ENCODE assay signal across 38 cellular contexts in genomic region chr5:101271945-101272344, GRCh38.
"Had no signal": no experiment of that assay in that cellular context is flagged by ENCODE, and none has a peak within 500 bp of the region (broad histone marks: within the 10 kb centered on the region; RNA-seq: fewer than 3 reads in every experiment).

No MANE protein-coding gene starts in this region.

- H3K9me3 ChIP-seq: adrenal gland, body of pancreas, breast epithelium had no signal

- DNase-seq: activated CD4-positive, alpha-beta memory T cell treated with anti-CD3 and anti-CD28 coated beads for 36 hours; activated CD4-positive, alpha-beta T cell treated with anti-CD3 and anti-CD28 coated beads for 4 hours; activated CD4-positive, alpha-beta T cell treated with anti-CD3 and anti-CD28 coated beads, Interleukin-2, amount 10 ng/mL, durations not matched to agents 24 days and 14 days; activated CD4-positive, alpha-beta T cell treated with anti-CD3 and anti-CD28 coated beads, Interleukin-2, amount 50 U/mL, for 1 hour; activated CD4-positive, alpha-beta T cell treated with anti-CD3 and anti-CD28 coated beads, Interleukin-2, amount 50 U/mL, for 4 hours; activated CD4-positive, CD25-positive, alpha-beta regulatory T cell; activated CD4-positive, CD25-positive, alpha-beta regulatory T cell treated with anti-CD3 and anti-CD28 coated beads, Interleukin-2, amount 50 U/mL, for 72 hours; activated CD8-positive, alpha-beta memory T cell treated with anti-CD3 and anti-CD28 coated beads, Interleukin-2, amount 50 U/mL, for 4 hours; activated CD8-positive, alpha-beta T cell treated with anti-CD3 and anti-CD28 coated beads for 36 hours; activated effector memory CD4-positive, alpha-beta T cell treated with anti-CD3 and anti-CD28 coated beads, Interleukin-2, amount 50 U/mL, for 16 hours; activated gamma-delta T cell treated with Interleukin-2 at 50 U/mL for 16 hours; activated naive CD4-positive, alpha-beta T cell; activated naive CD4-positive, alpha-beta T cell treated with anti-CD3 and anti-CD28 coated beads for 36 hours; activated naive CD4-positive, alpha-beta T cell treated with anti-CD3 and anti-CD28 coated beads, Interleukin-2, amount 50 U/mL, for 16 hours; activated naive CD8-positive, alpha-beta T cell treated with anti-CD3 and anti-CD28 coated beads for 36 hours; activated T-cell treated with anti-CD3 and anti-CD28 coated beads for 4 hours; activated T-cell treated with anti-CD3 and anti-CD28 coated beads, Interleukin-2, amount 50 U/mL, for 1 hour; activated T-cell treated with anti-CD3 and anti-CD28 coated beads, Interleukin-2, amount 50 U/mL, for 4 hours; activated T-cell treated with anti-CD3 and anti-CD28 coated beads, Interleukin-2, amount 50 U/mL, for 72 hours; adrenal gland; amniotic stem cell; aorta; body of pancreas; brain microvascular endothelial cell; central memory CD4-positive, alpha-beta T cell; T-helper 1 cell; T-helper 2 cell; T-helper 9 cell; WERI-Rb-1 had no signal

- H3K4me3 ChIP-seq: adrenal gland, body of pancreas, breast epithelium had no signal

- H3K9me3 Mint-ChIP-seq: activated CD4-positive, alpha-beta memory T cell treated with anti-CD3 and anti-CD28 coated beads for 36 hours; activated CD4-positive, alpha-beta T cell treated with anti-CD3 and anti-CD28 coated beads, Interleukin-2, amount 10 ng/mL, durations not matched to agents 24 days and 14 days; activated CD8-positive, alpha-beta T cell treated with anti-CD3 and anti-CD28 coated beads for 36 hours; activated naive CD4-positive, alpha-beta T cell treated with anti-CD3 and anti-CD28 coated beads for 36 hours; activated naive CD4-positive, alpha-beta T cell treated with anti-CD3 and anti-CD28 coated beads, Interleukin-2, amount 50 U/mL, for 72 hours; activated naive CD8-positive, alpha-beta T cell treated with anti-CD3 and anti-CD28 coated beads for 36 hours; activated T-cell treated with anti-CD3 and anti-CD28 coated beads, Interleukin-2, amount 50 U/mL, for 4 hours; activated T-cell treated with anti-CD3 and anti-CD28 coated beads, Interleukin-2, amount 50 U/mL, for 72 hours; activated T-helper 1 cell treated with anti-CD3 and anti-CD28 coated beads, Interleukin-12 subunit alpha, Interleukin-12 subunit beta, Interleukin-2, Interleukin-4 antibody, amounts not matched to agents 30 ng/mL and 10 ng/mL and 1 ng/mL, durations not matched to agents 14 hours and 24 hours and 36 hours; activated T-helper 17 cell treated with anti-CD3 and anti-CD28 coated beads, Interleukin-2, amount 50 U/mL, for 72 hours; T-helper 1 cell treated with Interleukin-12 subunit alpha and Interleukin-12 subunit beta and Interleukin-4 antibody, amounts not matched to agents 30 μg/mL and 1 μg/mL, for 36 hours; T-helper 2 cell treated with Interferon-gamma antibody and Interleukin-4, amounts not matched to agents 5 μg/mL and 100 μg/mL, for 36 hours; WTC11 had no signal

- FAIRE-seq: astrocyte, TTC549 had no signal

- H3K27ac ChIP-seq: adrenal gland, body of pancreas, brain microvascular endothelial cell, breast epithelium, WERI-Rb-1 had no signal

- H3K36me3 Mint-ChIP-seq: activated CD4-positive, alpha-beta memory T cell treated with anti-CD3 and anti-CD28 coated beads for 36 hours; activated naive CD4-positive, alpha-beta T cell treated with anti-CD3 and anti-CD28 coated beads, Interleukin-2, amount 50 U/mL, for 72 hours; activated naive CD8-positive, alpha-beta T cell treated with anti-CD3 and anti-CD28 coated beads for 36 hours; WTC11 had no signal

- H3K27ac Mint-ChIP-seq: activated CD4-positive, alpha-beta memory T cell treated with anti-CD3 and anti-CD28 coated beads for 36 hours; activated CD4-positive, alpha-beta T cell treated with anti-CD3 and anti-CD28 coated beads, Interleukin-2, amount 10 ng/mL, durations not matched to agents 24 days and 14 days; activated CD8-positive, alpha-beta T cell treated with anti-CD3 and anti-CD28 coated beads for 36 hours; activated naive CD4-positive, alpha-beta T cell treated with anti-CD3 and anti-CD28 coated beads for 36 hours; activated naive CD4-positive, alpha-beta T cell treated with anti-CD3 and anti-CD28 coated beads, Interleukin-2, amount 50 U/mL, for 72 hours; activated naive CD8-positive, alpha-beta T cell treated with anti-CD3 and anti-CD28 coated beads for 36 hours; activated T-cell treated with anti-CD3 and anti-CD28 coated beads, Interleukin-2, amount 50 U/mL, for 72 hours; activated T-helper 1 cell treated with anti-CD3 and anti-CD28 coated beads, Interleukin-12 subunit alpha, Interleukin-12 subunit beta, Interleukin-2, Interleukin-4 antibody, amounts not matched to agents 30 ng/mL and 10 ng/mL and 1 ng/mL, durations not matched to agents 14 hours and 24 hours and 36 hours; activated T-helper 17 cell treated with anti-CD3 and anti-CD28 coated beads, Interleukin-2, amount 50 U/mL, for 72 hours; T-helper 1 cell treated with Interleukin-12 subunit alpha and Interleukin-12 subunit beta and Interleukin-4 antibody, amounts not matched to agents 30 μg/mL and 1 μg/mL, for 36 hours; T-helper 2 cell treated with Interferon-gamma antibody and Interleukin-4, amounts not matched to agents 5 μg/mL and 100 μg/mL, for 36 hours; WTC11 had no signal

- ATAC-seq: activated CD8-positive, alpha-beta T cell treated with anti-CD3 and anti-CD28 coated beads for 36 hours; activated naive CD4-positive, alpha-beta T cell treated with anti-CD3 and anti-CD28 coated beads, Interleukin-2, amount 50 U/mL, for 72 hours; activated T-cell treated with anti-CD3 and anti-CD28 coated beads, Interleukin-2, amount 50 U/mL, for 4 hours; activated T-cell treated with anti-CD3 and anti-CD28 coated beads, Interleukin-2, amount 50 U/mL, for 72 hours; activated T-helper 17 cell treated with anti-CD3 and anti-CD28 coated beads, Interleukin-2, amount 50 U/mL, for 72 hours; body of pancreas; WTC11 had no signal

- H3K4me1 Mint-ChIP-seq: activated CD4-positive, alpha-beta T cell treated with anti-CD3 and anti-CD28 coated beads, Interleukin-2, amount 10 ng/mL, durations not matched to agents 24 days and 14 days; activated naive CD8-positive, alpha-beta T cell treated with anti-CD3 and anti-CD28 coated beads for 36 hours; activated T-helper 17 cell treated with anti-CD3 and anti-CD28 coated beads, Interleukin-2, amount 50 U/mL, for 72 hours; WTC11 had no signal

- H3K27me3 Mint-ChIP-seq: activated CD4-positive, alpha-beta T cell treated with anti-CD3 and anti-CD28 coated beads, Interleukin-2, amount 10 ng/mL, durations not matched to agents 24 days and 14 days; activated CD8-positive, alpha-beta T cell treated with anti-CD3 and anti-CD28 coated beads for 36 hours; activated naive CD8-positive, alpha-beta T cell treated with anti-CD3 and anti-CD28 coated beads for 36 hours; activated T-helper 17 cell treated with anti-CD3 and anti-CD28 coated beads, Interleukin-2, amount 50 U/mL, for 72 hours had no signal

- H3K27me3 ChIP-seq: adrenal gland, body of pancreas, brain microvascular endothelial cell, breast epithelium had no signal

- H3K4me1 ChIP-seq: adrenal gland, body of pancreas, breast epithelium had no signal

- H3K4me3 Mint-ChIP-seq: activated CD4-positive, alpha-beta memory T cell treated with anti-CD3 and anti-CD28 coated beads for 36 hours; activated CD4-positive, alpha-beta T cell treated with anti-CD3 and anti-CD28 coated beads, Interleukin-2, amount 10 ng/mL, durations not matched to agents 24 days and 14 days; activated CD8-positive, alpha-beta T cell treated with anti-CD3 and anti-CD28 coated beads for 36 hours; activated naive CD4-positive, alpha-beta T cell treated with anti-CD3 and anti-CD28 coated beads for 36 hours; activated naive CD8-positive, alpha-beta T cell treated with anti-CD3 and anti-CD28 coated beads for 36 hours; activated T-cell treated with anti-CD3 and anti-CD28 coated beads, Interleukin-2, amount 50 U/mL, for 4 hours; activated T-cell treated with anti-CD3 and anti-CD28 coated beads, Interleukin-2, amount 50 U/mL, for 72 hours; activated T-helper 1 cell treated with anti-CD3 and anti-CD28 coated beads, Interleukin-12 subunit alpha, Interleukin-12 subunit beta, Interleukin-2, Interleukin-4 antibody, amounts not matched to agents 30 ng/mL and 10 ng/mL and 1 ng/mL, durations not matched to agents 14 hours and 24 hours and 36 hours; activated T-helper 17 cell treated with anti-CD3 and anti-CD28 coated beads, Interleukin-2, amount 50 U/mL, for 72 hours; T-helper 1 cell treated with Interleukin-12 subunit alpha and Interleukin-12 subunit beta and Interleukin-4 antibody, amounts not matched to agents 30 μg/mL and 1 μg/mL, for 36 hours; T-helper 2 cell treated with Interferon-gamma antibody and Interleukin-4, amounts not matched to agents 5 μg/mL and 100 μg/mL, for 36 hours; WTC11 had no signal

- H3K36me3 ChIP-seq: adrenal gland, brain microvascular endothelial cell, breast epithelium, WERI-Rb-1 had no signal
